ENCODE assay signal across 17 cellular contexts in the genomic region with DNA sequence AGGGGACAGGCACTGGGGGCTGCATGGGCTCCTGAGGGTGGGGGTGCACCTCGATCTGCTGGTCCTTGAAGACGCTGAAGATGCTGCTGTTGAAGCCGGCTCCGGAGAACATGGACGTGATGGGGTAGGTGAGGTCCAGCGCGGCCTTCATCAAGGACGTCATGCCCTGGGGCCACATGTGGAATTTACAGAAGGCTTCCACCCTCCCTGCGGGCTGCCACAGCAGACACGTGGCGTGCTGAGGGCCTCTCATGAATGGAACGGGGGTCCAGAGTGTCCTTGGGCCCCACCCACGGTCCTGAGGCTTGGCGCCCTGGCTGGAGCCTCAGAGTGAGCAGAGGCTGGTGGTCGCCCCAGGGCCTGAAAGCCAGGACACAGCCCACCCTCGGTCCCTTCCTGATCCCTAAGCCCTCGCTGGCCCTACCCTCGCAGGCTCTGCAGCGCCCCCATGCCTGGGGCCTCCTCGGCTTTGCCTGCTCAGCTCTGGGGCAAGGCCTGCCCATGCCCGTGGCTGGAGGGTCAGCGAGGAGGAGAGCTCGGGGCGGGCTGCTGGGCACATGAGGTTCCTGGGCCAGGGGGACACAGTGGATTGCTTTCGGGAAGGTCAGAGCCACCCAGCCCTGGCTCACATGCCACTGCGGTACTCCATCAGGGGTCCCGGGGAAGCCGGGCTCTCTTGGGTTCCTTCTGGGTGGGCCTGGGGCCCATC. TPM values are rescaled to one million over a fixed set of nuclear protein-coding genes. Genes with fewer than 3 reads are reported as not detected.
DNase-seq lines count a peak whose midpoint lies in the region; ATAC-seq and TF ChIP-seq lines count a peak whose summit lies in the region.
"Had no signal": no experiment of that assay in that cellular context is flagged by ENCODE, and none has a peak within 500 bp of the region (broad histone marks: within the 10 kb centered on the region; RNA-seq: fewer than 3 reads in every experiment).

No MANE protein-coding gene starts in this region.

- H3K27ac ChIP-seq in heart left ventricle (no peak overlapping the region), neuronal stem cell (replicated peaks; ENCODE audit: low read length) (no peak overlapping the region)
- no peak overlapping the region for H3K27ac ChIP-seq in effector memory CD4-positive, alpha-beta T cell (ENCODE audit: insufficient read depth, low read length, poor library complexity, severe bottlenecking)
- H3K27ac ChIP-seq: KMS-11, RWPE1 had no signal

- H3K79me1 ChIP-seq in neuronal stem cell (ENCODE audit: low read depth, low read length): no peaks in the 10 kb centered on the region

- DNase-seq in heart left ventricle (peak in 3 of 5 donors; percentile 19 to 58 (median 23)), left ventricle myocardium superior (no peak), ecto neural progenitor cell (ENCODE audit: low spot score) (peak; percentile 43), neuronal stem cell (ENCODE audit: low spot score) (no peak), foreskin melanocyte (no peak), SKM-1 (lab: John Stamatoyannopoulos, UW; ENCODE audit: unreplicated experiment) (no peak)
- no peak for DNase-seq in effector memory CD4-positive, alpha-beta T cell
- DNase-seq: NCI-H1048, NCI-H1436 treated with DMSO at 0.1 percent for 48 hours, NCI-H2029 treated with DMSO at 0.1 percent for 48 hours, NCI-H2171 treated with DMSO at 0.1 percent for 48 hours, NCI-H446 treated with DMSO at 0.1 percent for 48 hours, OCI-M1 had no signal

- H4K91ac ChIP-seq in neuronal stem cell (ENCODE audit: low read depth, low read length, poor library complexity): peak overlapping the region; percentile 94

- H4K8ac ChIP-seq in neuronal stem cell (ENCODE audit: low read depth, low read length): peak overlapping the region; percentile 65

- H3K36me3 ChIP-seq in heart left ventricle: peaks cover 0 to 4% (median 0%) of the 10 kb centered on the region in 9 donors
- H3K36me3 ChIP-seq in neuronal stem cell (replicated peaks in 1 of 2; ENCODE audit: control insufficient read depth in 2 of 2, insufficient read depth in 2 of 2, low read length in 2 of 2): no peaks in the 10 kb centered on the region
- H3K36me3 ChIP-seq in effector memory CD4-positive, alpha-beta T cell (ENCODE audit: control insufficient read depth, insufficient read depth, low read length): no peaks in the 10 kb centered on the region

- ATAC-seq in heart left ventricle (no peak), left ventricle myocardium superior (no peak)

- no peak overlapping the region for H3K4ac ChIP-seq in neuronal stem cell (ENCODE audit: low read length)

- peak overlapping the region; percentile 75 for H3K14ac ChIP-seq in neuronal stem cell (ENCODE audit: low read length)

- TF ChIP-seq POLR2A in heart left ventricle (IDR thresholded peaks at IDR 0.05): no peak

- H2AK5ac ChIP-seq in neuronal stem cell (ENCODE audit: low read depth, low read length): peak overlapping the region; percentile 91

- no peak overlapping the region for H2AFZ ChIP-seq in neuronal stem cell (ENCODE audit: low read length)

- peak overlapping the region; percentile 64 for H3K18ac ChIP-seq in neuronal stem cell (ENCODE audit: low read length)

- H3K9me3 ChIP-seq in heart left ventricle (no peaks in the 10 kb centered on the region), neuronal stem cell (replicated peaks in 1 of 2; ENCODE audit: control insufficient read depth in 2 of 2, insufficient read depth in 1 of 2, low read depth in 1 of 2, low read length in 2 of 2) (peaks cover 0 to 2% of the 10 kb centered on the region in 2 donors)
- H3K9me3 ChIP-seq in effector memory CD4-positive, alpha-beta T cell (ENCODE audit: control insufficient read depth, low read length): no peaks in the 10 kb centered on the region
- H3K9me3 ChIP-seq: Caco-2 had no signal

- H2BK15ac ChIP-seq in neuronal stem cell (ENCODE audit: low read length): peak overlapping the region; percentile 21

- H2BK5ac ChIP-seq in neuronal stem cell (ENCODE audit: low read length): no peak overlapping the region

- no peak overlapping the region for H3K23ac ChIP-seq in neuronal stem cell (ENCODE audit: low read depth, low read length, poor library complexity)

- H3K4me1 ChIP-seq in heart left ventricle (peaks cover 2 to 25% (median 4%) of the 10 kb centered on the region in 12 donors), neuronal stem cell (ENCODE audit: control insufficient read depth in 2 of 2, insufficient read depth in 1 of 2, low read depth in 1 of 2, low read length in 2 of 2) (peaks cover 2 to 5% of the 10 kb centered on the region in 2 donors)
- H3K4me1 ChIP-seq in effector memory CD4-positive, alpha-beta T cell (ENCODE audit: control insufficient read depth, insufficient read depth, low read length, poor library complexity, severe bottlenecking): peaks cover 33% of the 10 kb centered on the region

- TF ChIP-seq CTCF in heart left ventricle (IDR thresholded peaks at IDR 0.05): no peak

- H2BK12ac ChIP-seq in neuronal stem cell (ENCODE audit: low read length): no peak overlapping the region

- H3K27me3 ChIP-seq in heart left ventricle (peaks cover 0 to 7% (median 0%) of the 10 kb centered on the region in 9 donors), neuronal stem cell (ENCODE audit: control insufficient read depth in 3 of 3, insufficient read depth in 3 of 3, low read depth in 1 of 3, low read length in 3 of 3) (peaks cover 0 to 6% (median 5%) of the 10 kb centered on the region in 3 experiments)
- no peaks in the 10 kb centered on the region for H3K27me3 ChIP-seq in effector memory CD4-positive, alpha-beta T cell (replicated peaks; ENCODE audit: control insufficient read depth, insufficient read depth, low read length, poor library complexity, severe bottlenecking)

- no peak overlapping the region for H3K4me2 ChIP-seq in neuronal stem cell (ENCODE audit: insufficient read depth, low read length, poor library complexity, severe bottlenecking)
- H3K4me2 ChIP-seq: KMS-11 had no signal

- H3K4me3 ChIP-seq in heart left ventricle (no peak overlapping the region), neuronal stem cell (ENCODE audit: low read length in 2 of 2) (no peak overlapping the region)
- no peak overlapping the region for H3K4me3 ChIP-seq in effector memory CD4-positive, alpha-beta T cell (ENCODE audit: insufficient read depth, low read depth, low read length, poor library complexity, severe bottlenecking)

- peak overlapping the region; percentile 30 for H3K9ac ChIP-seq in neuronal stem cell (ENCODE audit: low read depth, low read length, poor library complexity)
- H3K9ac ChIP-seq: KMS-11 had no signal

- intact Hi-C loops in heart left ventricle (cut with DNase I): loop anchor here in 1 of 10 donors (10.0 kb wide), 1 partner anchor 60 kb away; no protein-coding TSS in a partner anchor
- intact Hi-C loops in left ventricle myocardium superior (cut with micrococcal nuclease): no loop called here

- WGBS in heart left ventricle, 4 donors: 92 to 95% (median 94%) methylated on average over 11 to 28 of the region's 28 CpGs
- WGBS in neuronal stem cell (ENCODE audit: extremely low coverage in 2 of 2, insufficient read length in 2 of 2, insufficient replicate concordance in 1 of 2), 2 donors: no CpG with 5 or more reads among the region's 28 CpGs

- H2BK120ac ChIP-seq in neuronal stem cell (ENCODE audit: low read depth, low read length): no peak overlapping the region

RNA-seq across cellular contexts. Expression of a gene that starts 5.3 kb away (rescaled TPM):
- total RNA-seq in heart left ventricle: 10 to 100 TPM in 8 of 9 donors, 1 to 10 TPM in 1; 7.5 to 21.0 (median 12.6) TPM
- polyA plus RNA-seq in heart left ventricle: 10 to 100 TPM; 17.3 to 22.1 TPM
- total RNA-seq in left ventricle myocardium superior: 10.2 TPM
- 46.8 TPM for polyA plus RNA-seq in neuronal stem cell (2013, experiment 1 of 2)
- 45.0 TPM for polyA plus RNA-seq in neuronal stem cell (2013, experiment 2 of 2)

RNA-seq across cellular contexts. Expression of a gene that starts 23.3 kb away (rescaled TPM):
- total RNA-seq in heart left ventricle (not detected), left ventricle myocardium superior (not detected)
- not detected for polyA plus RNA-seq in heart left ventricle
- 0.03 TPM for polyA plus RNA-seq in neuronal stem cell (2013, experiment 1 of 2)
- 0.04 TPM for polyA plus RNA-seq in neuronal stem cell (2013, experiment 2 of 2)
- total RNA-seq: MCF 10A had no signal

RNA-seq across cellular contexts. Expression of a gene that starts 41.3 kb away (rescaled TPM):
- total RNA-seq in heart left ventricle: 1 to 10 TPM in 8 of 9 donors, under 1 TPM in 1; 0.81 to 5.5 (median 2.7) TPM
- polyA plus RNA-seq in heart left ventricle: 1 to 10 TPM in 1 of 2 donors, under 1 TPM in 1; 0.44 to 4.1 TPM
- 1.9 TPM for total RNA-seq in left ventricle myocardium superior
- polyA plus RNA-seq in neuronal stem cell (2013, experiment 1 of 2): 0.61 TPM
- polyA plus RNA-seq in neuronal stem cell (2013, experiment 2 of 2): 0.64 TPM

RNA-seq across cellular contexts. Expression of a gene that starts 41.5 kb away (rescaled TPM):
- total RNA-seq in heart left ventricle (10 to 100 TPM in 2 of 9 donors, 1 to 10 TPM in 7; 4.1 to 12.9 (median 8.6) TPM), left ventricle myocardium superior (8.3 TPM)
- polyA plus RNA-seq in heart left ventricle: 10 to 100 TPM in 1 of 2 donors, 1 to 10 TPM in 1; 5.6 to 15.2 TPM
- 21.1 TPM for polyA plus RNA-seq in neuronal stem cell (2013, experiment 1 of 2)
- polyA plus RNA-seq in neuronal stem cell (2013, experiment 2 of 2): 19.9 TPM

Comparison
In these comparisons a context has a peak if more than half of its experiments do, and no peak if none do; other contexts are left out.
1. DNase-seq: peak in heart left ventricle (3 of 5) and ecto neural progenitor cell (single experiment); none in left ventricle myocardium superior (single experiment), neuronal stem cell (single experiment), foreskin melanocyte (single experiment), effector memory CD4-positive, alpha-beta T cell (0 of 3) and SKM-1 (single experiment).